In the genomic region with DNA sequence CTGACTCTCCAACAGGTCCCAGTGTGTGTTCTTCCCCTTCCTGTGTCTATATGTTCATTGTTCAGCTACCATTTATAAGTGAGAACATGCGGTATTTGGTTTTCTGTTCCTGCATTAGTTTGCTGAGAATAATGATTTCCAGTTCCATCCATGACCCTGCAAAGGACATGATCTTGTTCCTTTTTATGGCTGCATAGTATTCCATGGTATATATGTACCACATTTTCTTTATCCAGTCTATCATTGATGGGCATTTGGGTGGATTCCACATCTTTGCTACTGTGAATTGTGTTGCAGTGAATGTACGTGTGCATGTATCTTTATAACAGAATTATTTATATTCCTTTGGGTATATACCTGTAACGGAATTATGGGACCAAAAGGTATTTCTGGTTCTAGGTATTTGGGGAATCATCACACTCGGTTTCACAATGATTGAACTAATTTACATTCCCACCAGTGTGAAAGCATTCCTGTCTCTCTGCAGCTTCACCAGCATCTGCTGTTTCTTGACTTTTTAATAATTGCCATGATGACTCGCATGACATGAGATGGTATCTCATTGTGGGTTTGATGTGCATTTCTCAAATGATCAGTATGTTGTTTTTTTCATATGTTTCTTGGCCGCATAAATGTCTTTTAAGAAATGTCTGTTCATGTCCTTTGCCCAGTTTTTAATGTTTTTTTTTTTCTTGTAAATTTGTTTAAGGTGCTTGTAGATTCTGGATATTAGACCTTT, we compare ENCODE assay signal across 22 cellular contexts.
"Had no signal": no experiment of that assay in that cellular context is flagged by ENCODE, and none has a peak within 500 bp of the region (broad histone marks: within the 10 kb centered on the region; RNA-seq: fewer than 3 reads in every experiment).

No MANE protein-coding gene starts in this region.

- H3K4me3 ChIP-seq: ascending aorta, body of pancreas had no signal

- H3K27ac ChIP-seq: ascending aorta, body of pancreas had no signal

- H3K9me3 ChIP-seq: body of pancreas had no signal

- H3K27me3 ChIP-seq: ascending aorta, body of pancreas had no signal

- ATAC-seq: activated CD8-positive, alpha-beta memory T cell treated with anti-CD3 and anti-CD28 coated beads, Interleukin-2, amount 10 ng/mL, durations not matched to agents 7 days and 5 days; body of pancreas; T-cell had no signal

- H3K4me1 ChIP-seq: ascending aorta, body of pancreas had no signal

- DNase-seq: activated B cell treated with CpG ODN at 0.5 μM for 24 hours; activated CD4-positive, alpha-beta T cell treated with anti-CD3 and anti-CD28 coated beads for 1 hour; activated CD4-positive, alpha-beta T cell treated with anti-CD3 and anti-CD28 coated beads, Interleukin-2, amount 10 ng/mL, durations not matched to agents 24 days and 14 days; activated CD4-positive, alpha-beta T cell treated with anti-CD3 and anti-CD28 coated beads, Interleukin-2, amount 50 U/mL, for 48 hours; activated CD8-positive, alpha-beta memory T cell treated with anti-CD3 and anti-CD28 coated beads, Interleukin-2, amount 10 ng/mL, durations not matched to agents 7 days and 5 days; activated effector memory CD4-positive, alpha-beta T cell treated with Interleukin-2 at 50 U/mL for 16 hours; activated naive CD4-positive, alpha-beta T cell; activated T-cell treated with anti-CD3 and anti-CD28 coated beads, Interleukin-2, amount 50 U/mL, for 24 hours; body of pancreas; MM.1S; NCI-H1105; NCI-H1436; NCI-H1694 treated with DMSO at 0.1 percent for 48 hours; NCI-H2081; NCI-H510A treated with DMSO at 0.1 percent for 48 hours; NCI-H69; NK-92 treated with Interleukin-12 subunit alpha and Interleukin-12 subunit beta, amount 100 ng/mL, for 24 hours; SHP77 treated with DMSO at 0.1 percent for 48 hours; T-cell; T-helper 2 cell; T1000 had no signal

- H3K36me3 ChIP-seq: ascending aorta had no signal
